ENCODE assay signal across 11 cellular contexts in the genomic region with DNA sequence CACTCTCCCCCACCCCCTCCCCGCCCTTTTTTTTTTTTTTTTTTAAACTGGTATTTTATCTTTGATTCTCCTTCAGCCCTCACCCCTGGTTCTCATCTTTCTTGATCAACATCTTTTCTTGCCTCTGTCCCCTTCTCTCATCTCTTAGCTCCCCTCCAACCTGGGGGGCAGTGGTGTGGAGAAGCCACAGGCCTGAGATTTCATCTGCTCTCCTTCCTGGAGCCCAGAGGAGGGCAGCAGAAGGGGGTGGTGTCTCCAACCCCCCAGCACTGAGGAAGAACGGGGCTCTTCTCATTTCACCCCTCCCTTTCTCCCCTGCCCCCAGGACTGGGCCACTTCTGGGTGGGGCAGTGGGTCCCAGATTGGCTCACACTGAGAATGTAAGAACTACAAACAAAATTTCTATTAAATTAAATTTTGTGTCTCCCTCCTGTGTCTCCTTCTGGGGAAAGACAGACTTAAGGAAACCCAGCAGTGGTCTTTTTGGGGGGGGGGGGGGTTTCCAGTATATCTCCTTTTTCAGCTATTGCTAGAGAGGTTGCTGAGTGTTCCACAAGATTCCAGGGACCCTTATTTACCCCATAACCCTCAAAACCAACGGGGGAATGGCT. TPM values are rescaled to one million over a fixed set of nuclear protein-coding genes. Genes with fewer than 3 reads are reported as not detected.
DNase-seq lines count a peak whose midpoint lies in the region; ATAC-seq and TF ChIP-seq lines count a peak whose summit lies in the region.
"Had no signal": no experiment of that assay in that cellular context is flagged by ENCODE, and none has a peak within 500 bp of the region (broad histone marks: within the 10 kb centered on the region; RNA-seq: fewer than 3 reads in every experiment).

No MANE protein-coding gene starts in this region.

- H3K4me3 Mint-ChIP-seq in activated T-cell treated with anti-CD3 and anti-CD28 coated beads, Interleukin-2, amount 50 U/mL, for 24 hours, result peak overlapping the region; percentile 92
- H3K4me3 Mint-ChIP-seq in T-helper 17 cell (peak overlapping the region; percentile 67), glutamatergic neuron (ENCODE audit: unreplicated experiment) (no peak overlapping the region)

- H3K4me3 ChIP-seq in tibial artery, result no peak overlapping the region

- ATAC-seq in T-helper 17 cell (no peak), HG03159 (IDR thresholded peaks at IDR 0.05; ENCODE audit: unreplicated experiment) (no peak), SK-N-SH treated with all-trans-retinoic acid at 6 μM for 48 hours (no peak)

- no peaks in the 10 kb centered on the region for H3K27me3 Mint-ChIP-seq in activated T-cell treated with anti-CD3 and anti-CD28 coated beads, Interleukin-2, amount 50 U/mL, for 24 hours
- H3K27me3 Mint-ChIP-seq in T-helper 17 cell (no peaks in the 10 kb centered on the region), glutamatergic neuron (ENCODE audit: unreplicated experiment) (peaks cover 19% of the 10 kb centered on the region)

- intact Hi-C loops in tibial artery (cut with DNase I; ENCODE audit: low total_unique reads), result loop anchor here (10.0 kb wide), 1 partner anchor 59 kb away; the partner anchor contains the start of genes DNASE2 and KLF1

- H3K9me3 Mint-ChIP-seq in activated T-cell treated with anti-CD3 and anti-CD28 coated beads, Interleukin-2, amount 50 U/mL, for 24 hours, result no peaks in the 10 kb centered on the region
- H3K9me3 Mint-ChIP-seq in glutamatergic neuron (ENCODE audit: unreplicated experiment), result peaks cover 16% of the 10 kb centered on the region

- peaks cover 57 to 75% (median 62%) of the 10 kb centered on the region in 3 donors for H3K36me3 ChIP-seq in tibial artery

- TF ChIP-seq CTCF in glutamatergic neuron (IDR thresholded peaks at IDR 0.05; ENCODE audit: partially characterized antibody, unreplicated experiment) (no peak), tibial artery (IDR thresholded peaks at IDR 0.05) (no peak)

- no peak for DNase-seq in activated T-cell treated with anti-CD3 and anti-CD28 coated beads, Interleukin-2, amount 50 U/mL, for 24 hours
- no peak for DNase-seq in activated T-cell treated with anti-CD3 and anti-CD28 coated beads, Interleukin-2, amount 50 U/mL, for 1 hour
- no peak for DNase-seq in T-helper 17 cell
- no peak for DNase-seq in glutamatergic neuron
- DNase-seq in tibial artery, result no peak
- DNase-seq in stimulated activated CD4-positive, alpha-beta T cell treated with anti-CD3 and anti-CD28 coated beads, Interleukin-12 subunit alpha, Interleukin-12 subunit beta, amount 100 ng/mL, for 4 hours, result no peak
- DNase-seq: foreskin fibroblast, KBM-7, NCI-H69 had no signal

- peaks cover 83% of the 10 kb centered on the region for H3K4me1 Mint-ChIP-seq in activated T-cell treated with anti-CD3 and anti-CD28 coated beads, Interleukin-2, amount 50 U/mL, for 24 hours (ENCODE audit: low read depth)
- peaks cover 41% of the 10 kb centered on the region for H3K4me1 Mint-ChIP-seq in T-helper 17 cell
- H3K4me1 Mint-ChIP-seq in glutamatergic neuron (ENCODE audit: low read depth, unreplicated experiment), result peaks cover 22% of the 10 kb centered on the region

- H3K27ac ChIP-seq in tibial artery, result peak overlapping the region; percentile 89 to 90

- H3K36me3 Mint-ChIP-seq in activated T-cell treated with anti-CD3 and anti-CD28 coated beads, Interleukin-2, amount 50 U/mL, for 24 hours (ENCODE audit: low read depth), result peaks cover 97% of the 10 kb centered on the region
- H3K36me3 Mint-ChIP-seq in T-helper 17 cell (ENCODE audit: low read depth) (peaks cover 13% of the 10 kb centered on the region), glutamatergic neuron (ENCODE audit: unreplicated experiment) (no peaks in the 10 kb centered on the region)

- H3K27ac Mint-ChIP-seq in activated T-cell treated with anti-CD3 and anti-CD28 coated beads, Interleukin-2, amount 50 U/mL, for 24 hours, result peak overlapping the region; percentile 98
- peak overlapping the region; percentile 98 for H3K27ac Mint-ChIP-seq in T-helper 17 cell
- peak overlapping the region; percentile 38 for H3K27ac Mint-ChIP-seq in glutamatergic neuron (ENCODE audit: unreplicated experiment)

- H3K4me1 ChIP-seq in tibial artery, result peaks cover 0 to 51% (median 38%) of the 10 kb centered on the region in 4 donors

- H3K27me3 ChIP-seq in tibial artery, result no peaks in the 10 kb centered on the region

- H3K9me3 ChIP-seq in T-helper 17 cell (ENCODE audit: control insufficient read depth, low read length, poor library complexity, severe bottlenecking) (no peaks in the 10 kb centered on the region), tibial artery (no peaks in the 10 kb centered on the region)

TF ChIP-seq in SK-N-SH treated with all-trans-retinoic acid at 6 μM for 48 hours, 23 proteins besides CTCF, POLR2A, EP300 and RAD21:
- TF ChIP-seq ZNF565 (CRISPR knock-in tag; conservative IDR thresholded peaks at IDR 0.05; ENCODE audit: low read depth) (no peak), ESRRG (CRISPR knock-in tag; IDR thresholded peaks at IDR 0.05) (no peak)
TF ChIP-seq in SK-N-SH treated with all-trans-retinoic acid at 6 μM for 48 hours: peak in this region for 0.

RNA-seq across cellular contexts. Expression of gene RAD23A, which starts 1.5 kb away (rescaled TPM):
- total RNA-seq in T-helper 17 cell, result 10 to 100 TPM; 74.1 to 82.1 TPM
- 62.1 TPM for total RNA-seq in glutamatergic neuron (ENCODE audit: unreplicated experiment)

RNA-seq across cellular contexts. Expression of gene CALR, which starts 5.8 kb away (rescaled TPM):
- total RNA-seq in T-helper 17 cell, result 100 to 1,000 TPM; 418 to 472 TPM
- total RNA-seq in glutamatergic neuron (ENCODE audit: unreplicated experiment), result 543 TPM

RNA-seq across cellular contexts. Expression of gene FARSA, which starts 10.7 kb away (rescaled TPM):
- total RNA-seq in T-helper 17 cell (10 to 100 TPM; 23.2 to 28.3 TPM), glutamatergic neuron (ENCODE audit: unreplicated experiment) (71.6 TPM)

RNA-seq across cellular contexts. Expression of gene GADD45GIP1, which starts 12.9 kb away (rescaled TPM):
- total RNA-seq in T-helper 17 cell (1 to 10 TPM; 6.9 to 8.3 TPM), glutamatergic neuron (ENCODE audit: unreplicated experiment) (28.8 TPM)

RNA-seq across cellular contexts. Expression of gene SYCE2, which starts 25.1 kb away (rescaled TPM):
- total RNA-seq in T-helper 17 cell (under 1 TPM; 0.52 to 0.86 TPM), glutamatergic neuron (ENCODE audit: unreplicated experiment) (0.59 TPM)

Comparison
In these comparisons a context has a peak if more than half of its experiments do, and no peak if none do; other contexts are left out.
1. H3K27ac Mint-ChIP-seq: peak in every context shown above with its lines; median percentile 98 in activated T-cell treated with anti-CD3 and anti-CD28 coated beads, Interleukin-2, amount 50 U/mL, for 24 hours; 98 in T-helper 17 cell; 38 in glutamatergic neuron.